ENCODE assay signal across 11 cellular contexts in the genomic region with DNA sequence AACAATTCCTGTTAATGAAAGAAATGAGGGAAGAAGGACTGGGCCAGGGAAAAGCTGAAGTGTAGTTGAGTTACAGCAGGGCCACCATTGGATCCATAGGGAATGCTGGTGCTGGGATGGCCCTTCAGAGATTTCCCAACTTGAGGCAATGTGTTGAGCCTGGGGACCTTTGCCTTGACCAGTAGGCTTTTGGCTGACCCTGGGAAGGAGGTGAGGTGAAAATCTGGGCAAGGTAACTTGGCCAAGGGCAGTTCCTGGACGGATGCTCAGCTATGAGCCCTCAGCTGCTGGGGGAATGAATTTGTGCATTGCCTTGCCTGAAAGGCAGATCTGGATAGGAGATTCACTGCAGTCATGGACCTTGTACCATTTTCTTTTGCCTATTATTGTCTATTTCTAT. TPM values are rescaled to one million over a fixed set of nuclear protein-coding genes. Genes with fewer than 3 reads are reported as not detected.
DNase-seq lines count a peak whose midpoint lies in the region; ATAC-seq lines count a peak whose summit lies in the region.
"Had no signal": no experiment of that assay in that cellular context is flagged by ENCODE, and none has a peak within 500 bp of the region (broad histone marks: within the 10 kb centered on the region; RNA-seq: fewer than 3 reads in every experiment).

No MANE protein-coding gene starts in this region.

- no peak overlapping the region for H3K27ac Mint-ChIP-seq in activated T-helper 17 cell treated with anti-CD3 and anti-CD28 coated beads, Interleukin-2, amount 50 U/mL, for 72 hours

- H3K27me3 Mint-ChIP-seq in activated T-helper 17 cell treated with anti-CD3 and anti-CD28 coated beads, Interleukin-2, amount 50 U/mL, for 72 hours = peaks cover 11% of the 10 kb centered on the region
- H3K27me3 Mint-ChIP-seq: dendritic cell treated with granulocyte-macrophage colony-stimulating factor and Interleukin-4, amounts not matched to agents 40 ng/mL and 50 ng/mL, for 4 days had no signal

- no peaks in the 10 kb centered on the region for H3K36me3 Mint-ChIP-seq in activated T-helper 17 cell treated with anti-CD3 and anti-CD28 coated beads, Interleukin-2, amount 50 U/mL, for 72 hours (ENCODE audit: low read depth)

- no peaks in the 10 kb centered on the region for H3K9me3 Mint-ChIP-seq in activated T-helper 17 cell treated with anti-CD3 and anti-CD28 coated beads, Interleukin-2, amount 50 U/mL, for 72 hours
- H3K9me3 Mint-ChIP-seq: dendritic cell treated with granulocyte-macrophage colony-stimulating factor and Interleukin-4, amounts not matched to agents 40 ng/mL and 50 ng/mL, for 4 days had no signal

- H3K4me3 Mint-ChIP-seq in activated T-helper 17 cell treated with anti-CD3 and anti-CD28 coated beads, Interleukin-2, amount 50 U/mL, for 72 hours = peak overlapping the region; percentile 43
- H3K4me3 Mint-ChIP-seq: dendritic cell treated with granulocyte-macrophage colony-stimulating factor and Interleukin-4, amounts not matched to agents 40 ng/mL and 50 ng/mL, for 4 days had no signal

- ATAC-seq in GM18508 (IDR thresholded peaks at IDR 0.05; ENCODE audit: insufficient read depth, unreplicated experiment) (peak; percentile 11), GM19455 (IDR thresholded peaks at IDR 0.05; ENCODE audit: unreplicated experiment) (peak; percentile 35), HG03064 (IDR thresholded peaks at IDR 0.05; ENCODE audit: low read depth, unreplicated experiment) (peak; percentile 32)
- ATAC-seq in activated T-helper 17 cell treated with anti-CD3 and anti-CD28 coated beads, Interleukin-2, amount 50 U/mL, for 72 hours (replicated peaks) = no peak

- DNase-seq in NCI-H146 treated with DMSO at 0.1 percent for 48 hours (lab: John Stamatoyannopoulos, UW; ENCODE audit: unreplicated experiment) = no peak
- no peak for DNase-seq in SHP77 treated with DMSO at 0.1 percent for 48 hours (lab: John Stamatoyannopoulos, UW)
- no peak for DNase-seq in activated gamma-delta T cell (lab: John Stamatoyannopoulos, UW)
- no peak for DNase-seq in NCI-H1048 (lab: John Stamatoyannopoulos, UW)
- DNase-seq: head of caudate nucleus, spleen had no signal

- peaks cover 15% of the 10 kb centered on the region for H3K4me1 Mint-ChIP-seq in activated T-helper 17 cell treated with anti-CD3 and anti-CD28 coated beads, Interleukin-2, amount 50 U/mL, for 72 hours

RNA-seq across cellular contexts. Expression of gene UTRN, which starts 20.4 kb away (rescaled TPM):
- total RNA-seq in activated T-helper 17 cell treated with anti-CD3 and anti-CD28 coated beads, Interleukin-2, amount 50 U/mL, for 72 hours = 10 to 100 TPM; 51.2 to 55.1 TPM
